Comparison of ENCODE assay signal across 2 cellular contexts in the genomic region with DNA sequence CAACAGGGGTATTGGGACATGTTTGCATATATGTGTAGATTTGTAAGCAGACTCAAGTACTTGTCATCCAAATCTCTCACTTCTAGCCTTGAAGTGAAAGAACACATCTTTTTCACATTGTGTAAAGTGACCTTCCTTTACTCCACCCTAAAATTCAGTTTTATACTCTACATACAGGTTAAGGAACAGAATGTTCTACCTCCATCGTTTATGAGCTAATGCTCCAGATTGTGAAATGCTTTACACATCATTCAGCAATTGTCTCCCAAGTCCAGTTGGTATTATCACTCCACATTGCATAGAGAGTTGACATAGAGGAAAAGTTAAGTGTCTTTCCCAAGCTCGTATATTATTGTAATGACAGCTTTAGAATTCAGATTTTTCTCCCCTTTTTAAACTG.
TF ChIP-seq lines count a peak whose summit lies in the region.

No MANE protein-coding gene starts in this region.

TF ChIP-seq in SK-N-SH, 30 proteins besides CTCF, POLR2A, EP300 and RAD21 (continued from another document):
- TF ChIP-seq, protein P1, sequence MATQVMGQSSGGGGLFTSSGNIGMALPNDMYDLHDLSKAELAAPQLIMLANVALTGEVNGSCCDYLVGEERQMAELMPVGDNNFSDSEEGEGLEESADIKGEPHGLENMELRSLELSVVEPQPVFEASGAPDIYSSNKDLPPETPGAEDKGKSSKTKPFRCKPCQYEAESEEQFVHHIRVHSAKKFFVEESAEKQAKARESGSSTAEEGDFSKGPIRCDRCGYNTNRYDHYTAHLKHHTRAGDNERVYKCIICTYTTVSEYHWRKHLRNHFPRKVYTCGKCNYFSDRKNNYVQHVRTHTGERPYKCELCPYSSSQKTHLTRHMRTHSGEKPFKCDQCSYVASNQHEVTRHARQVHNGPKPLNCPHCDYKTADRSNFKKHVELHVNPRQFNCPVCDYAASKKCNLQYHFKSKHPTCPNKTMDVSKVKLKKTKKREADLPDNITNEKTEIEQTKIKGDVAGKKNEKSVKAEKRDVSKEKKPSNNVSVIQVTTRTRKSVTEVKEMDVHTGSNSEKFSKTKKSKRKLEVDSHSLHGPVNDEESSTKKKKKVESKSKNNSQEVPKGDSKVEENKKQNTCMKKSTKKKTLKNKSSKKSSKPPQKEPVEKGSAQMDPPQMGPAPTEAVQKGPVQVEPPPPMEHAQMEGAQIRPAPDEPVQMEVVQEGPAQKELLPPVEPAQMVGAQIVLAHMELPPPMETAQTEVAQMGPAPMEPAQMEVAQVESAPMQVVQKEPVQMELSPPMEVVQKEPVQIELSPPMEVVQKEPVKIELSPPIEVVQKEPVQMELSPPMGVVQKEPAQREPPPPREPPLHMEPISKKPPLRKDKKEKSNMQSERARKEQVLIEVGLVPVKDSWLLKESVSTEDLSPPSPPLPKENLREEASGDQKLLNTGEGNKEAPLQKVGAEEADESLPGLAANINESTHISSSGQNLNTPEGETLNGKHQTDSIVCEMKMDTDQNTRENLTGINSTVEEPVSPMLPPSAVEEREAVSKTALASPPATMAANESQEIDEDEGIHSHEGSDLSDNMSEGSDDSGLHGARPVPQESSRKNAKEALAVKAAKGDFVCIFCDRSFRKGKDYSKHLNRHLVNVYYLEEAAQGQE (IDR thresholded peaks at IDR 0.05; ENCODE audit: low read depth, low read length) = no peak
- TF ChIP-seq ELF1 (IDR thresholded peaks at IDR 0.05) = no peak
- TF ChIP-seq NRF1 (IDR thresholded peaks at IDR 0.05; ENCODE audit: low read depth, low read length) = no peak
- no peak for TF ChIP-seq RXRA (IDR thresholded peaks at IDR 0.05; ENCODE audit: borderline replicate concordance, low read depth)

TF ChIP-seq in SK-N-SH treated with all-trans-retinoic acid at 6 μM for 48 hours, 23 proteins besides CTCF, POLR2A, EP300 and RAD21 (continued from another document):
- TF ChIP-seq, protein P2, sequence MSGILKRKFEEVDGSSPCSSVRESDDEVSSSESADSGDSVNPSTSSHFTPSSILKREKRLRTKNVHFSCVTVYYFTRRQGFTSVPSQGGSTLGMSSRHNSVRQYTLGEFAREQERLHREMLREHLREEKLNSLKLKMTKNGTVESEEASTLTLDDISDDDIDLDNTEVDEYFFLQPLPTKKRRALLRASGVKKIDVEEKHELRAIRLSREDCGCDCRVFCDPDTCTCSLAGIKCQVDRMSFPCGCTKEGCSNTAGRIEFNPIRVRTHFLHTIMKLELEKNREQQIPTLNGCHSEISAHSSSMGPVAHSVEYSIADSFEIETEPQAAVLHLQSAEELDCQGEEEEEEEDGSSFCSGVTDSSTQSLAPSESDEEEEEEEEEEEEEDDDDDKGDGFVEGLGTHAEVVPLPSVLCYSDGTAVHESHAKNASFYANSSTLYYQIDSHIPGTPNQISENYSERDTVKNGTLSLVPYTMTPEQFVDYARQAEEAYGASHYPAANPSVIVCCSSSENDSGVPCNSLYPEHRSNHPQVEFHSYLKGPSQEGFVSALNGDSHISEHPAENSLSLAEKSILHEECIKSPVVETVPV (CRISPR knock-in tag; IDR thresholded peaks at IDR 0.05) = no peak
- TF ChIP-seq ZFP30 (CRISPR knock-in tag; IDR thresholded peaks at IDR 0.05) (no peak), ZC3H10 (CRISPR knock-in tag; IDR thresholded peaks at IDR 0.05) (no peak)
TF ChIP-seq in SK-N-SH treated with all-trans-retinoic acid at 6 μM for 48 hours: peak in this region for 0.
